8 cellular contexts compared by ENCODE assay signal in genomic region chr22:35961480-35961902, GRCh38.
DNase-seq lines count a peak whose midpoint lies in the region; ATAC-seq, FAIRE-seq and TF ChIP-seq lines count a peak whose summit lies in the region.

No MANE protein-coding gene starts in this region.

- H3K27ac ChIP-seq in HepG2 (ENCODE audit: extremely low read length, insufficient read depth, low read length) = no peak overlapping the region

- no TSS peak for BruUV-seq in HepG2 (replicated peaks; lab: Mats Ljungman, UMichigan)

- H3K4me1 ChIP-seq in HepG2 (ENCODE audit: insufficient read depth, low read length) = peaks cover 6% of the 10 kb centered on the region; the same call in 1 of the 2 replicates

- no peak overlapping the region for H3K9ac ChIP-seq in HepG2 (ENCODE audit: insufficient read depth, low read depth, low read length)

- no peaks in the 10 kb centered on the region; the same call in 1 of the 2 replicates for H4K20me1 ChIP-seq in HepG2 (ENCODE audit: insufficient read depth, low read length)

- in situ Hi-C loops in HepG2 (cut with HindIII; ENCODE audit: extremely low pct_ligation_motif_present, low pct_unique_long_range_greater_than_20kb) = no loop called here

- H3K4me3 ChIP-seq in HepG2 (replicated peaks in 1 of 3; ENCODE audit: insufficient read depth in 1 of 3, low read depth in 2 of 3, low read length in 3 of 3) = no peak overlapping the region

- TF ChIP-seq EP300 in HepG2 (IDR thresholded peaks at IDR 0.05; ENCODE audit: low read depth in 2 of 2, low read length in 2 of 2) = no peak
- TF ChIP-seq EP300 in HepG2 (CRISPR knock-in tag; IDR thresholded peaks at IDR 0.05; ENCODE audit: borderline replicate concordance) = no peak

- no peak overlapping the region for H2AFZ ChIP-seq in HepG2 (ENCODE audit: low read length)

- intact Hi-C loops in HepG2 (cut with micrococcal nuclease; ENCODE audit: unreplicated experiment) = no loop called here

- CTCF ChIA-PET in HepG2 (lab: Yijun Ruan, JAX; ENCODE audit: low intra/inter-chr PET ratio, low total read pairs) = no interaction called here

- no peak overlapping the region for H3K4me2 ChIP-seq in HepG2 (ENCODE audit: low read depth, low read length)

- no peak for FAIRE-seq in HepG2 (lab: Jason Lieb, UNC)
- FAIRE-seq in urothelium cell line (lab: Jason Lieb, UNC) = peak; percentile 85

- H3K9me3 ChIP-seq in HepG2 (ENCODE audit: low read length) = no peaks in the 10 kb centered on the region

- no peaks in the 10 kb centered on the region for H3K27me3 ChIP-seq in HepG2 (ENCODE audit: control insufficient read depth in 1 of 2, insufficient read depth in 2 of 2, low read length in 2 of 2)

- POLR2A ChIA-PET in HepG2 (lab: Yijun Ruan, JAX) = no interaction called here

- no peak for TF ChIP-seq RAD21 in HepG2 (CRISPR knock-in tag; IDR thresholded peaks at IDR 0.05)

- no peak for ATAC-seq in HepG2

- TF ChIP-seq CTCF in HepG2 (CRISPR knock-in tag; IDR thresholded peaks at IDR 0.05) = no peak

- peaks cover 37% of the 10 kb centered on the region for H3K79me2 ChIP-seq in HepG2 (ENCODE audit: insufficient read depth, low read length)

- no peak for TF ChIP-seq POLR2A in HepG2 (IDR thresholded peaks at IDR 0.05; ENCODE audit: insufficient read depth in 1 of 2, low read depth in 2 of 2, low read length in 2 of 2)

- 97% methylated on average over 3 of the region's 3 CpGs for WGBS in HepG2 (ENCODE audit: low lambda C conversion rate)

- peak; percentile 21 to 27 for DNase-seq in SHP77 (lab: John Stamatoyannopoulos, UW)
- no peak for DNase-seq in SHP77 treated with DMSO at 0.1 percent for 48 hours (lab: John Stamatoyannopoulos, UW)
- peak; percentile 93 to 97 for DNase-seq in dermis microvascular lymphatic vessel endothelial cell (ENCODE audit: low read depth in 2 of 2)
- no peak for DNase-seq in HepG2 (ENCODE audit: low spot score)
- DNase-seq in urothelium cell line (ENCODE audit: low spot score) = peak; percentile 80
- no peak for DNase-seq in activated CD4-positive, alpha-beta T cell treated with anti-CD3 and anti-CD28 coated beads, Interleukin-2, amount 50 U/mL, for 48 hours
- DNase-seq in ureter (ENCODE audit: low spot score) = no peak
- DNase-seq in NK-92 (lab: John Stamatoyannopoulos, UW; ENCODE audit: unreplicated experiment) = no peak

- no peaks in the 10 kb centered on the region; a peak in 1 of 5 replicates for H3K36me3 ChIP-seq in HepG2 (replicated peaks in 1 of 2; ENCODE audit: control insufficient read depth in 1 of 2, insufficient read depth in 2 of 2, low read length in 2 of 2)

TF ChIP-seq in HepG2, 621 proteins besides CTCF, POLR2A, EP300 and RAD21:
- TF ChIP-seq SNAPC5 (CRISPR knock-in tag; IDR thresholded peaks at IDR 0.05; ENCODE audit: borderline replicate concordance) (no peak), RFX5 (IDR thresholded peaks at IDR 0.05; ENCODE audit: low read depth, low read length) (no peak), ATF7 (IDR thresholded peaks at IDR 0.05) (peak; percentile 73), ATF7 (CRISPR knock-in tag; IDR thresholded peaks at IDR 0.05) (no peak), ZNF281 (CRISPR knock-in tag; IDR thresholded peaks at IDR 0.05; ENCODE audit: borderline replicate concordance) (no peak)

Comparison
In these comparisons a context has a peak if more than half of its experiments do, and no peak if none do; other contexts are left out.
1. DNase-seq: peak in SHP77 (2 of 2), dermis microvascular lymphatic vessel endothelial cell (2 of 2) and urothelium cell line (single experiment); none in SHP77 treated with DMSO at 0.1 percent for 48 hours (single experiment), HepG2 (single experiment), activated CD4-positive, alpha-beta T cell treated with anti-CD3 and anti-CD28 coated beads, Interleukin-2, amount 50 U/mL, for 48 hours (0 of 2), ureter (single experiment) and NK-92 (single experiment).